ENCODE assay signal across 8 cellular contexts in genomic region chr2:104944495-104944894, GRCh38.
DNase-seq lines count a peak whose midpoint lies in the region; ATAC-seq and TF ChIP-seq lines count a peak whose summit lies in the region.

No MANE protein-coding gene starts in this region.

- peak; percentile 21 for DNase-seq in GM23248
- peak; percentile 62 for DNase-seq in SK-MEL-5 (ENCODE audit: low read depth, low spot score)
- DNase-seq in iPS DF 4.7 (ENCODE audit: extremely low read depth, low spot score), result peak; percentile 25
- DNase-seq in effector CD4-positive, alpha-beta T cell, result no peak
- no peak for DNase-seq in suprapubic skin (ENCODE audit: low spot score in 2 of 2)

- no peak overlapping the region for H3K4me3 ChIP-seq in GM23248
- no peak overlapping the region for H3K4me3 ChIP-seq in suprapubic skin

- no peak overlapping the region for H3K4me2 ChIP-seq in GM23248 (ENCODE audit: unreplicated experiment)

- H3K9me3 ChIP-seq in GM23248 (ENCODE audit: low read depth), result no peaks in the 10 kb centered on the region
- H3K9me3 ChIP-seq in suprapubic skin, result no peaks in the 10 kb centered on the region

- TF ChIP-seq CTCF in 22Rv1 (IDR thresholded peaks at IDR 0.05) (peak; percentile 68), suprapubic skin (IDR thresholded peaks at IDR 0.05) (no peak)

- TF ChIP-seq POLR2A in suprapubic skin (IDR thresholded peaks at IDR 0.05), result no peak

- TF ChIP-seq EP300 in suprapubic skin (IDR thresholded peaks at IDR 0.05), result no peak

- no peak overlapping the region for H3K9ac ChIP-seq in GM23248

- no peak overlapping the region for H2AFZ ChIP-seq in GM23248

- no peaks in the 10 kb centered on the region for H3F3A ChIP-seq in GM23248 (ENCODE audit: insufficient read depth)

- no peaks in the 10 kb centered on the region for H4K20me1 ChIP-seq in GM23248 (ENCODE audit: insufficient read depth)

- H3K27ac ChIP-seq in 22Rv1 (no peak overlapping the region), GM23248 (no peak overlapping the region), suprapubic skin (no peak overlapping the region)

- no peaks in the 10 kb centered on the region for H3K9me2 ChIP-seq in GM23248 (ENCODE audit: insufficient read depth)

- H3K4me1 ChIP-seq in GM23248 (ENCODE audit: insufficient read depth) (no peaks in the 10 kb centered on the region), suprapubic skin (no peaks in the 10 kb centered on the region)

- H3K27me3 ChIP-seq in GM23248 (replicated peaks; ENCODE audit: insufficient read depth) (peaks cover 5% of the 10 kb centered on the region; the same call in 1 of the 2 replicates), suprapubic skin (peaks cover 8% of the 10 kb centered on the region)

- no peak for ATAC-seq in GM21529 (IDR thresholded peaks at IDR 0.05; ENCODE audit: unreplicated experiment)
- no peak for ATAC-seq in GM18909 (IDR thresholded peaks at IDR 0.05; ENCODE audit: poor library complexity, unreplicated experiment)

- WGBS in GM23248 (ENCODE audit: low coverage in 1 of 2, low lambda C conversion rate in 2 of 2, missing lambda C conversion rate in 2 of 2), 2 experiments, result 39% methylated on average over 1 of the region's 1 CpG
- 60% methylated on average over 1 of the region's 1 CpG for WGBS in suprapubic skin

- in situ Hi-C loops in GM23248 (cut with MboI), result no loop called here
- in situ Hi-C loops in SK-MEL-5 (cut with HindIII; ENCODE audit: low pct_unique_long_range_greater_than_20kb, low sequenced_read_pairs), result no loop called here

- H3K36me3 ChIP-seq in GM23248 (ENCODE audit: low read depth) (no peaks in the 10 kb centered on the region), suprapubic skin (no peaks in the 10 kb centered on the region)

- H3K79me2 ChIP-seq in GM23248 (ENCODE audit: insufficient read depth), result no peaks in the 10 kb centered on the region

Comparison
In these comparisons a context has a peak if more than half of its experiments do, and no peak if none do; other contexts are left out.
1. DNase-seq: peak in GM23248 (single experiment), SK-MEL-5 (single experiment) and iPS DF 4.7 (single experiment); none in effector CD4-positive, alpha-beta T cell (single experiment) and suprapubic skin (0 of 2).